In the genomic region with DNA sequence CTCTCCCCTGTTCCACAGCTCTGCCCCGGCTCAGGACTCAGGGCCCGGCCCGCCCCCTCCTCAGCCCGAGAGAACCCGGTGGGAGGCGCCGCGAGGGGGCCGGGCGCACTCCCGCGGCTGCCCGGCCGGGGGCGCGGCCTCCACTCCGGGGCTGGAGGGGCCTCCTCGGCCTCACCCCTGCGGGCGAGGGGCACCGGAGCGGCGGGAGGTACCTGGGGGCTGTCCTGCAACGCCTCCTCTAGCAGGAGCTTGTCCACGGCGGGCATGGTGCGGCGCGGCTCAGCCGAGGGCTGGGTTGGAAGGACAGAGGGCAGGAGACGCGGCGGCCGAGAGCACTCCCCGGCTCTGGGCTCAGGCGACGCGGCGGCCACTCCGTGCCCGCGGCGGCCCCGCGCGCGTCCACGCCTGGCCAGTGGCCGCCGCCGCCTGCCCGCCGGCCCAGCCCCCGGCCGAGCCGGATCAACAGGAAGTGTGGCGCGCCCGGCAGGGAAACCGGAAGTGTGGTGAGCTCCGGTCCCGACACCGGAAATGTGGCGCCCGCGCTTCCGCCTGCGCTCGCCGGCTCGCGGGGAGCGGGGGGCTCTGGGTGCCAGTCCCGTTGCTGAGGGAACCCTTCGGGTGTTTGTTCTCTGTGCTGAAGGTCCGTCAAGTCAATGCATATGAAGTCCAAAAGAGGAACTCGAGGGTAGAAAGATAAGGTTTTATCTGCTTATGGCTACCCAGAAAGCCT, we compare ENCODE assay signal across 8 cellular contexts. TPM values are rescaled to one million over a fixed set of nuclear protein-coding genes. Genes with fewer than 3 reads are reported as not detected.
DNase-seq lines count a peak whose midpoint lies in the region; ATAC-seq and TF ChIP-seq lines count a peak whose summit lies in the region.

A gene with protein sequence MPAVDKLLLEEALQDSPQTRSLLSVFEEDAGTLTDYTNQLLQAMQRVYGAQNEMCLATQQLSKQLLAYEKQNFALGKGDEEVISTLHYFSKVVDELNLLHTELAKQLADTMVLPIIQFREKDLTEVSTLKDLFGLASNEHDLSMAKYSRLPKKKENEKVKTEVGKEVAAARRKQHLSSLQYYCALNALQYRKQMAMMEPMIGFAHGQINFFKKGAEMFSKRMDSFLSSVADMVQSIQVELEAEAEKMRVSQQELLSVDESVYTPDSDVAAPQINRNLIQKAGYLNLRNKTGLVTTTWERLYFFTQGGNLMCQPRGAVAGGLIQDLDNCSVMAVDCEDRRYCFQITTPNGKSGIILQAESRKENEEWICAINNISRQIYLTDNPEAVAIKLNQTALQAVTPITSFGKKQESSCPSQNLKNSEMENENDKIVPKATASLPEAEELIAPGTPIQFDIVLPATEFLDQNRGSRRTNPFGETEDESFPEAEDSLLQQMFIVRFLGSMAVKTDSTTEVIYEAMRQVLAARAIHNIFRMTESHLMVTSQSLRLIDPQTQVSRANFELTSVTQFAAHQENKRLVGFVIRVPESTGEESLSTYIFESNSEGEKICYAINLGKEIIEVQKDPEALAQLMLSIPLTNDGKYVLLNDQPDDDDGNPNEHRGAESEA (minus strand): TSS at position 428 of the 730 bp plus-strand sequence. CDS start 162 bp downstream, at position 266.

- H4K5ac ChIP-seq in IMR-90 (ENCODE audit: low read depth, low read length): peak within 1 kb of the TSS; percentile 95

- H3K4me2 ChIP-seq in IMR-90 (ENCODE audit: low read depth, low read length): peak within 1 kb of the TSS; percentile 97
- peak within 1 kb of the TSS; percentile 96 for H3K4me2 ChIP-seq in OCI-LY3 (ENCODE audit: low read length)

- dilution Hi-C loops in IMR-90 (cut with HindIII; ENCODE audit: low sequenced_read_pairs, unreplicated experiment): no loop called here

- peak within 1 kb of the TSS; percentile 89 for H2AK5ac ChIP-seq in IMR-90 (ENCODE audit: low read depth, low read length)

- peak within 1 kb of the TSS; percentile 72 for H3K27ac Mint-ChIP-seq in Calu3 (ENCODE audit: unreplicated experiment)

- peak within 1 kb of the TSS; percentile 95 for H3K27ac ChIP-seq in IMR-90 (ENCODE audit: insufficient read depth, low read length)
- H3K27ac ChIP-seq in OCI-LY3 (ENCODE audit: low read length): peak within 1 kb of the TSS; percentile 4; the same call in 1 of the 2 replicates

- H3K79me2 ChIP-seq in OCI-LY3 (ENCODE audit: low read length): 0 out of 2 replicates have a peak, but pooled peaks cover 5% of the 10 kb centered on the region

- H2BK120ac ChIP-seq in IMR-90 (ENCODE audit: low read depth, low read length): peak within 1 kb of the TSS; percentile 89

- peak within 1 kb of the TSS; percentile 89 for H3K9ac ChIP-seq in IMR-90 (ENCODE audit: low read depth, low read length)
- H3K9ac ChIP-seq in OCI-LY3 (ENCODE audit: low read length): peak within 1 kb of the TSS; percentile 72

- H3K36me3 Mint-ChIP-seq in Calu3 (ENCODE audit: insufficient read depth, unreplicated experiment): peaks cover 26% of the 10 kb centered on the region

- 1% methylated on average over 36 of the region's 77 CpGs; no CpG with 5 or more reads in 1 of the 2 experiments for WGBS in IMR-90 (ENCODE audit: extremely low coverage in 2 of 2, insufficient read length in 1 of 2), 2 experiments

- H2BK5ac ChIP-seq in IMR-90 (ENCODE audit: low read depth, low read length, poor library complexity, severe bottlenecking): peak within 1 kb of the TSS; percentile 94

- peak within 1 kb of the TSS; percentile 87 for H3K18ac ChIP-seq in IMR-90 (ENCODE audit: low read depth, low read length)

- no TSS peak for BruUV-seq in Calu3 (replicated peaks; lab: Mats Ljungman, UMichigan)
- no TSS peak for BruUV-seq in IMR-90 (replicated peaks; lab: Mats Ljungman, UMichigan)

- peak; percentile 28 for TF ChIP-seq RAD21 in IMR-90 (IDR thresholded peaks at IDR 0.05; ENCODE audit: low read length)

- peaks cover 9% of the 10 kb centered on the region for H3K4me1 ChIP-seq in IMR-90 (ENCODE audit: control insufficient read depth, insufficient read depth, low read length)
- peaks cover 16% of the 10 kb centered on the region for H3K4me1 ChIP-seq in OCI-LY3 (ENCODE audit: low read length)

- TF ChIP-seq CTCF in Calu3 (IDR thresholded peaks at IDR 0.05; ENCODE audit: unreplicated experiment): peak; percentile 79
- peak; percentile 45 for TF ChIP-seq CTCF in IMR-90 (conservative IDR thresholded peaks at IDR 0.05; ENCODE audit: low read depth, low read length)
- TF ChIP-seq CTCF in OCI-LY3 (IDR thresholded peaks at IDR 0.05; ENCODE audit: low read depth, low read length): peak; percentile 34

- peak within 1 kb of the TSS; percentile 80 for H3K4me3 Mint-ChIP-seq in Calu3 (ENCODE audit: low read depth, unreplicated experiment)

- peak within 1 kb of the TSS; percentile 86 to 99 for H4K8ac ChIP-seq in IMR-90 (ENCODE audit: low read depth in 2 of 2, low read length in 2 of 2)

- H3K36me3 ChIP-seq in IMR-90 (ENCODE audit: control insufficient read depth, insufficient read depth, low read length) (no peaks in the 10 kb centered on the region), OCI-LY3 (replicated peaks; ENCODE audit: low read depth, low read length) (no peaks in the 10 kb centered on the region)

- H3K27me3 ChIP-seq in IMR-90 (ENCODE audit: control insufficient read depth, insufficient read depth, low read length): no peaks in the 10 kb centered on the region
- no peaks in the 10 kb centered on the region for H3K27me3 ChIP-seq in OCI-LY3 (ENCODE audit: low read depth, low read length)

- H3K4me1 Mint-ChIP-seq in Calu3 (ENCODE audit: low read depth, unreplicated experiment): peaks cover 33% of the 10 kb centered on the region

- H3K14ac ChIP-seq in IMR-90 (replicated peaks; ENCODE audit: low read depth, low read length): peak within 1 kb of the TSS; percentile 98

- H4K20me1 ChIP-seq in IMR-90 (ENCODE audit: insufficient read depth, low read length) (peaks cover 9% of the 10 kb centered on the region; the same call in 1 of the 2 replicates), OCI-LY3 (ENCODE audit: insufficient read depth, low read length) (no peaks in the 10 kb centered on the region)

- H4K91ac ChIP-seq in IMR-90 (ENCODE audit: insufficient read depth, low read depth, low read length): peak within 1 kb of the TSS; percentile 93

- H3K23ac ChIP-seq in IMR-90 (ENCODE audit: low read depth, low read length): peak within 1 kb of the TSS; percentile 97

- H3K56ac ChIP-seq in IMR-90 (ENCODE audit: extremely low read depth, insufficient read depth, low read length): peak within 1 kb of the TSS; percentile 93

- in situ Hi-C loops in IMR-90 (cut with MboI; ENCODE audit: low sequenced_read_pairs): no loop called here

- CTCF ChIA-PET in Calu3 (lab: Charles Lee): interaction anchor here (0.6 to 1.4 kb wide), 5 partner anchors 82 to 147 kb away, joined by 3 to 5 read pairs (median 3); a partner anchor contains a TSS
- CTCF ChIA-PET in IMR-90 (lab: Yijun Ruan, JAX): interaction anchor here (0.6 to 1.0 kb wide), 2 partner anchors 9 to 23 kb away, joined by 3 read pairs; no protein-coding TSS in a partner anchor

- H3K9me3 ChIP-seq in IMR-90 (ENCODE audit: control insufficient read depth, insufficient read depth, low read length) (no peaks in the 10 kb centered on the region), OCI-LY3 (ENCODE audit: insufficient read depth, low read length) (no peaks in the 10 kb centered on the region)

- peak; percentile 79 for ATAC-seq in GM21447 (IDR thresholded peaks at IDR 0.05; ENCODE audit: unreplicated experiment)
- ATAC-seq in IMR-90 (ENCODE audit: low read depth): peak; percentile 94

- H3K27me3 Mint-ChIP-seq in Calu3 (ENCODE audit: unreplicated experiment): no peaks in the 10 kb centered on the region

- POLR2A ChIA-PET in IMR-90 (lab: Charles Lee; ENCODE audit: unreplicated experiment): interaction anchor here (0.6 kb wide), 2 partner anchors 18 to 47 kb away, joined by 5 read pairs; no protein-coding TSS in a partner anchor

- H2AFZ ChIP-seq in IMR-90 (replicated peaks; ENCODE audit: low read length, poor library complexity) (peak within 1 kb of the TSS; percentile 93), OCI-LY3 (ENCODE audit: low read depth, low read length) (peak within 1 kb of the TSS; percentile 93)

- peak; percentile 79; the same call in 1 of the 2 replicates for TF ChIP-seq POLR2A in IMR-90 (IDR thresholded peaks at IDR 0.05; ENCODE audit: low read depth, low read length)

- no peaks in the 10 kb centered on the region for H3K9me3 Mint-ChIP-seq in Calu3 (ENCODE audit: low read depth, unreplicated experiment)

- H3K79me1 ChIP-seq in IMR-90 (ENCODE audit: low read depth in 1 of 2, low read length in 2 of 2): peaks cover 10 to 37% of the 10 kb centered on the region in 2 experiments

- peak within 1 kb of the TSS; percentile 58 for H2BK20ac ChIP-seq in IMR-90 (ENCODE audit: low read depth, low read length)

- H2BK15ac ChIP-seq in IMR-90 (ENCODE audit: low read depth, low read length): peak within 1 kb of the TSS; percentile 50; the same call in 2 of the 3 replicates

- DNase-seq in Calu3 (peak; percentile 92), IMR-90 (peak; percentile 87), activated T-cell treated with anti-CD3 and anti-CD28 coated beads for 24 hours (ENCODE audit: low read depth) (peak; percentile 77), epidermal melanocyte (ENCODE audit: insufficient read length, low spot score) (peak; percentile 93), middle frontal gyrus (ENCODE audit: extremely low spot score, low spot score) (peak; percentile 94)
- DNase-seq in stimulated activated CD8-positive, alpha-beta memory T cell treated with anti-CD3 and anti-CD28 coated beads, Interleukin-2, amount 100 ng/mL, for 48 hours (ENCODE audit: low read depth in 2 of 2): peak; percentile 77 to 83

- H3K9me1 ChIP-seq in IMR-90 (ENCODE audit: insufficient read depth, low read length): peaks cover 16% of the 10 kb centered on the region

- intact Hi-C loops in Calu3 (cut with micrococcal nuclease; ENCODE audit: unreplicated experiment) (loop anchor here (2.0 to 5.0 kb wide), 2 partner anchors 81 to 99 kb away; no protein-coding TSS in a partner anchor), IMR-90 (cut with micrococcal nuclease) (loop anchor here (1.0 to 2.0 kb wide), 3 partner anchors 21 to 147 kb away; no protein-coding TSS in a partner anchor)

- H3K4me3 ChIP-seq in IMR-90 (ENCODE audit: insufficient read depth, low read depth, low read length): peak within 1 kb of the TSS; percentile 93
- peak within 1 kb of the TSS; percentile 99 for H3K4me3 ChIP-seq in OCI-LY3 (ENCODE audit: low read length)

- H3K4ac ChIP-seq in IMR-90 (ENCODE audit: low read depth, low read length): peak within 1 kb of the TSS; percentile 97

- peak within 1 kb of the TSS; percentile 97 for H2AK9ac ChIP-seq in IMR-90 (replicated peaks; ENCODE audit: low read depth, low read length, poor library complexity)

TF ChIP-seq in IMR-90, 13 proteins besides CTCF, POLR2A, EP300 and RAD21 (continues in another document):
- no peak for TF ChIP-seq CEBPB (IDR thresholded peaks at IDR 0.05; ENCODE audit: low read depth, low read length)
- peak; percentile 78 for TF ChIP-seq MAZ (IDR thresholded peaks at IDR 0.05; ENCODE audit: borderline replicate concordance, low read depth, low read length)
- TF ChIP-seq RCOR1 (IDR thresholded peaks at IDR 0.05; ENCODE audit: insufficient replicate concordance, low read length): no peak

RNA-seq across cellular contexts. Expression of the gene that starts here (rescaled TPM):
- total RNA-seq in Calu3 (2022) (35.9 and 45.8 TPM in 2 replicates), IMR-90 (2012; rRNA removed) (42.3 and 53.3 TPM in 2 replicates)
- polyA plus RNA-seq in IMR-90 (2012; rRNA removed): 50.3 and 65.8 TPM in 2 replicates
- 18.1 and 37.3 TPM in 2 replicates for polyA plus RNA-seq in IMR-90 (2012; cell fraction: cytosol; rRNA removed)
- 26.2 and 113 TPM in 2 replicates for polyA plus RNA-seq in IMR-90 (2012; cell fraction: nucleus; rRNA removed; ENCODE audit: low replicate concordance)

Comparison
In these comparisons a context has a peak if more than half of its experiments do, and no peak if none do; other contexts are left out.
1. Peak in every context shown above with its lines: DNase-seq, ATAC-seq, H3K4me3 ChIP-seq and H3K27ac ChIP-seq.